Comparison of ENCODE assay signal across 9 cellular contexts in genomic region chr10:122462533-122463465, GRCh38. TPM values are rescaled to one million over a fixed set of nuclear protein-coding genes. Genes with fewer than 3 reads are reported as not detected.
DNase-seq lines count a peak whose midpoint lies in the region; ATAC-seq and TF ChIP-seq lines count a peak whose summit lies in the region.
"Had no signal": no experiment of that assay in that cellular context is flagged by ENCODE, and none has a peak within 500 bp of the region (broad histone marks: within the 10 kb centered on the region; RNA-seq: fewer than 3 reads in every experiment).

No MANE protein-coding gene starts in this region.

- no peak overlapping the region for H3K9ac ChIP-seq in endodermal cell (ENCODE audit: extremely low read depth, low read length, poor library complexity, severe bottlenecking)

- ATAC-seq in upper lobe of right lung = no peak
- no peak for ATAC-seq in HG02840 (IDR thresholded peaks at IDR 0.05; ENCODE audit: low FRiP score, unreplicated experiment)
- ATAC-seq: GM12878 had no signal

- H3K9me3 Mint-ChIP-seq in endodermal cell (no peaks in the 10 kb centered on the region), mesothelial cell of epicardium (no peaks in the 10 kb centered on the region)

- intact Hi-C loops in upper lobe of right lung (cut with DNase I) = no loop called here

- H3K4me1 Mint-ChIP-seq in endodermal cell (peaks cover 15% of the 10 kb centered on the region), mesothelial cell of epicardium (peaks cover 12% of the 10 kb centered on the region)

- WGBS in endodermal cell (ENCODE audit: insufficient coverage in 1 of 2, insufficient read length in 1 of 2), 2 experiments = 20 to 28% methylated on average over 42 to 47 of the region's 47 CpGs

- no peaks in the 10 kb centered on the region for H3K36me3 Mint-ChIP-seq in endodermal cell (ENCODE audit: low read depth)
- H3K36me3 Mint-ChIP-seq in mesothelial cell of epicardium = no peaks in the 10 kb centered on the region

- H3K27ac Mint-ChIP-seq in endodermal cell (no peak overlapping the region), mesothelial cell of epicardium (no peak overlapping the region)

- peak overlapping the region; percentile 75 for H3K4me3 ChIP-seq in endodermal cell (ENCODE audit: low read length)
- H3K4me3 ChIP-seq in upper lobe of right lung = peak overlapping the region; percentile 80
- H3K4me3 ChIP-seq: GM12878 had no signal

- no peaks in the 10 kb centered on the region for H3K9me3 ChIP-seq in endodermal cell (ENCODE audit: control insufficient read depth, low read length)
- H3K9me3 ChIP-seq in upper lobe of right lung = no peaks in the 10 kb centered on the region

- no peaks in the 10 kb centered on the region for H3K4me1 ChIP-seq in endodermal cell (ENCODE audit: control insufficient read depth, insufficient read depth, low read length)
- H3K4me1 ChIP-seq in upper lobe of right lung = peaks cover 14% of the 10 kb centered on the region

- TF ChIP-seq CTCF in endodermal cell (conservative IDR thresholded peaks at IDR 0.05) (no peak), mesothelial cell of epicardium (IDR thresholded peaks at IDR 0.05; ENCODE audit: unreplicated experiment) (no peak), upper lobe of right lung (IDR thresholded peaks at IDR 0.05) (no peak)

- H3K27ac ChIP-seq in endodermal cell (ENCODE audit: low read depth, low read length) (no peak overlapping the region), upper lobe of right lung (peak overlapping the region; percentile 66)

- H3K27me3 Mint-ChIP-seq in endodermal cell (ENCODE audit: insufficient read depth) (peaks cover 90% of the 10 kb centered on the region), mesothelial cell of epicardium (ENCODE audit: low read depth) (peaks cover 87% of the 10 kb centered on the region)

- peak; percentile 43 for DNase-seq in AG08395 (ENCODE audit: low spot score)
- peak; percentile 30 for DNase-seq in NCI-H69 (lab: John Stamatoyannopoulos, UW)
- DNase-seq in endodermal cell = no peak
- DNase-seq in mesothelial cell of epicardium (ENCODE audit: low spot score in 2 of 2, unreplicated experiment in 2 of 2) = no peak
- no peak for DNase-seq in upper lobe of right lung
- DNase-seq in SKM-1 (lab: John Stamatoyannopoulos, UW; ENCODE audit: unreplicated experiment) = no peak
- no peak for DNase-seq in iPS-NIHi11 (ENCODE audit: low spot score)

- H3K4me3 Mint-ChIP-seq in endodermal cell = peak overlapping the region; percentile 55
- peak overlapping the region; percentile 74 for H3K4me3 Mint-ChIP-seq in mesothelial cell of epicardium

- H3K36me3 ChIP-seq in endodermal cell (ENCODE audit: control insufficient read depth, insufficient read depth, low read length) (no peaks in the 10 kb centered on the region), upper lobe of right lung (no peaks in the 10 kb centered on the region)

- H3K27me3 ChIP-seq in endodermal cell (ENCODE audit: control insufficient read depth, insufficient read depth, low read length, poor library complexity, severe bottlenecking) = peaks cover 91% of the 10 kb centered on the region
- H3K27me3 ChIP-seq in upper lobe of right lung = no peaks in the 10 kb centered on the region

RNA-seq across cellular contexts. Expression of gene HTRA1, which starts 1.4 kb away (rescaled TPM):
- 1 to 10 TPM; 1.7 to 3.1 TPM for total RNA-seq in endodermal cell
- 39.5 TPM for polyA plus RNA-seq in endodermal cell (2013, experiment 1 of 2)
- polyA plus RNA-seq in endodermal cell (2013, experiment 2 of 2) = 37.5 TPM
- 12.2 to 13.1 TPM (median 12.5 TPM) in 3 replicates for total RNA-seq in mesothelial cell of epicardium
- total RNA-seq in upper lobe of right lung = 83.8 TPM
- total RNA-seq: GM12878 had no signal

RNA-seq across cellular contexts. Expression of gene ARMS2, which starts 8.3 kb away (rescaled TPM):
- total RNA-seq in endodermal cell (not detected), mesothelial cell of epicardium (not detected in 3 replicates), upper lobe of right lung (not detected)
- not detected for polyA plus RNA-seq in endodermal cell (2013, experiment 1 of 2)
- not detected for polyA plus RNA-seq in endodermal cell (2013, experiment 2 of 2)
- total RNA-seq: GM12878 had no signal
- polyA plus RNA-seq: GM12878 had no signal

Comparison
In these comparisons a context has a peak if more than half of its experiments do, and no peak if none do; other contexts are left out.
1. DNase-seq: peak in AG08395 (single experiment) and NCI-H69 (single experiment); none in endodermal cell (single experiment), mesothelial cell of epicardium (0 of 2), upper lobe of right lung (single experiment), SKM-1 (single experiment) and iPS-NIHi11 (single experiment).